ENCODE assay signal across 8 cellular contexts in genomic region chr18:76875390-76876330, GRCh38. TPM values are rescaled to one million over a fixed set of nuclear protein-coding genes. Genes with fewer than 3 reads are reported as not detected.
DNase-seq lines count a peak whose midpoint lies in the region; ATAC-seq lines count a peak whose summit lies in the region.

No MANE protein-coding gene starts in this region.

- ATAC-seq in activated CD8-positive, alpha-beta memory T cell treated with anti-CD3 and anti-CD28 coated beads, Interleukin-2, amount 10 ng/mL, durations not matched to agents 7 days and 5 days: peak; percentile 52
- peak; percentile 70 for ATAC-seq in HG02884 (IDR thresholded peaks at IDR 0.05; ENCODE audit: unreplicated experiment)

- no peak overlapping the region for H3K27ac Mint-ChIP-seq in activated CD8-positive, alpha-beta memory T cell treated with anti-CD3 and anti-CD28 coated beads, Interleukin-2, amount 10 ng/mL, durations not matched to agents 7 days and 5 days

- no peaks in the 10 kb centered on the region for H3K9me3 Mint-ChIP-seq in activated CD8-positive, alpha-beta memory T cell treated with anti-CD3 and anti-CD28 coated beads, Interleukin-2, amount 10 ng/mL, durations not matched to agents 7 days and 5 days (ENCODE audit: low read depth)

- peaks cover 8% of the 10 kb centered on the region for H3K36me3 Mint-ChIP-seq in activated CD8-positive, alpha-beta memory T cell treated with anti-CD3 and anti-CD28 coated beads, Interleukin-2, amount 10 ng/mL, durations not matched to agents 7 days and 5 days

- CTCF ChIA-PET in activated CD8-positive, alpha-beta memory T cell treated with anti-CD3 and anti-CD28 coated beads, Interleukin-2, amount 10 ng/mL, durations not matched to agents 7 days and 5 days (lab: Charles Lee): interaction anchor here (1.1 to 2.5 kb wide), 3 partner anchors 73 to 108 kb away, joined by 8 to 13 read pairs (median 9); no protein-coding TSS in a partner anchor

- peak; percentile 63 for DNase-seq in activated CD8-positive, alpha-beta memory T cell treated with anti-CD3 and anti-CD28 coated beads, Interleukin-2, amount 10 ng/mL, durations not matched to agents 7 days and 5 days
- DNase-seq in activated CD8-positive, alpha-beta memory T cell treated with anti-CD3 and anti-CD28 coated beads for 24 hours: no peak
- DNase-seq in NCI-H510A treated with DMSO at 0.1 percent for 48 hours (lab: John Stamatoyannopoulos, UW) (peak; percentile 88), iPS DF 19.7 (ENCODE audit: low read depth, low spot score) (peak; percentile 9), occipital lobe (lab: John Stamatoyannopoulos, UW) (no peak)
- peak; percentile 19 for DNase-seq in activated naive CD4-positive, alpha-beta T cell treated with anti-CD3 and anti-CD28 coated beads, Interleukin-2, amount 50 U/mL, for 16 hours
- DNase-seq in stimulated activated CD4-positive, alpha-beta T cell treated with anti-CD3 and anti-CD28 coated beads, Interleukin-1b, Interleukin-23, amount 100 ng/mL, for 48 hours: peak; percentile 31

- H3K4me3 Mint-ChIP-seq in activated CD8-positive, alpha-beta memory T cell treated with anti-CD3 and anti-CD28 coated beads, Interleukin-2, amount 10 ng/mL, durations not matched to agents 7 days and 5 days: no peak overlapping the region

- H3K4me1 Mint-ChIP-seq in activated CD8-positive, alpha-beta memory T cell treated with anti-CD3 and anti-CD28 coated beads, Interleukin-2, amount 10 ng/mL, durations not matched to agents 7 days and 5 days: peaks cover 14% of the 10 kb centered on the region

- H3K27me3 Mint-ChIP-seq in activated CD8-positive, alpha-beta memory T cell treated with anti-CD3 and anti-CD28 coated beads, Interleukin-2, amount 10 ng/mL, durations not matched to agents 7 days and 5 days: no peaks in the 10 kb centered on the region

RNA-seq across cellular contexts. Expression of gene ZNF236, which starts 53.3 kb away (rescaled TPM):
- 10 to 100 TPM; 16.8 to 22.9 TPM for total RNA-seq in activated CD8-positive, alpha-beta memory T cell treated with anti-CD3 and anti-CD28 coated beads, Interleukin-2, amount 10 ng/mL, durations not matched to agents 7 days and 5 days
- total RNA-seq in occipital lobe: 30.3 TPM

Comparison
In these comparisons a context has a peak if more than half of its experiments do, and no peak if none do; other contexts are left out.
1. DNase-seq: peak in activated CD8-positive, alpha-beta memory T cell treated with anti-CD3 and anti-CD28 coated beads, Interleukin-2, amount 10 ng/mL, durations not matched to agents 7 days and 5 days (single experiment), NCI-H510A treated with DMSO at 0.1 percent for 48 hours (single experiment), activated naive CD4-positive, alpha-beta T cell treated with anti-CD3 and anti-CD28 coated beads, Interleukin-2, amount 50 U/mL, for 16 hours (single experiment), iPS DF 19.7 (single experiment) and stimulated activated CD4-positive, alpha-beta T cell treated with anti-CD3 and anti-CD28 coated beads, Interleukin-1b, Interleukin-23, amount 100 ng/mL, for 48 hours (single experiment); none in activated CD8-positive, alpha-beta memory T cell treated with anti-CD3 and anti-CD28 coated beads for 24 hours (single experiment) and occipital lobe (single experiment).